Comparison of ENCODE assay signal across 14 cellular contexts in the genomic region with DNA sequence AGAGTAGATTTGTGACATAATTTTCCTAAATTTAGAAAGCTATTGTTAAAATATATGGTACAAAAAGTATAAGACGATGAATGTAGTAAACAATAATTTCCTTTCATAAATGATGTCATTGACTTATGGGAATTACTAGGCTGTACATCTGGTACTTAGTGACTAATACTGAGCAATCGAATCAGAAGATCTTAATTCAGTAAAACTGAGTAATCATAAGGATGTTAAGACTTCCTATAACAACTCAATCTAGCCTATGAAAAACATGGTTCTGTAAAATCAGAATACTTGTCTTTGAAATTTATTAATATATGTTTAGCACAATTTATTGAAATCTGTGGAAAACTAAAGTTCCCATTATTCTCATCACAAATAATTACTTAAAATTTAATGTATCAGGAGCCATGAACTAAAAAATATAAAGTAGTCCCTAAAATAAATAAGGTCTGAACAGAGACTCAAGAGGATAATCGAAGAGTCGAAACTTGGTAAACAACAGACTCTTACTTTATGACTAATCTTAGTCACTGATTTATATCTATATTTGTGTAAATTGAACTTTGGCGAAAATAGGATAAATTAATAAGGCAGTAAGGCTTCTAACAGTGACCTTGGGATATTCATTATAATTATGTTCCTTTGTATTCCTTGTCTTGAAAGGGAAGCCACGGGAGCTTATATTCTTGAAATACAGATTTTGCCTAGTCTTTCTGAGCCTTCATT.
DNase-seq lines count a peak whose midpoint lies in the region; ATAC-seq and TF ChIP-seq lines count a peak whose summit lies in the region.
"Had no signal": no experiment of that assay in that cellular context is flagged by ENCODE, and none has a peak within 500 bp of the region (broad histone marks: within the 10 kb centered on the region; RNA-seq: fewer than 3 reads in every experiment).

No MANE protein-coding gene starts in this region.

- H3K9ac ChIP-seq in adipocyte (ENCODE audit: low read length), result no peak overlapping the region

- no peak for TF ChIP-seq CTCF in fibroblast of pulmonary artery (IDR thresholded peaks at IDR 0.05; ENCODE audit: low read length, missing control alignments)

- peaks cover 34% of the 10 kb centered on the region for H3K4me1 ChIP-seq in adipocyte (ENCODE audit: control insufficient read depth, insufficient read depth, low read length)

- peak; percentile 4 for DNase-seq in NCI-H82 (lab: John Stamatoyannopoulos, UW)
- no peak for DNase-seq in NCI-H82 treated with DMSO at 0.1 percent for 48 hours (lab: John Stamatoyannopoulos, UW; ENCODE audit: unreplicated experiment)
- peak; percentile 25 for DNase-seq in adipocyte (ENCODE audit: low read depth)
- DNase-seq in fibroblast of pulmonary artery (ENCODE audit: low read depth), result peak; percentile 83
- DNase-seq in RPMI8226, result no peak
- DNase-seq: ACHN; activated gamma-delta T cell; MM.1S; SJCRH30; stimulated activated naive CD8-positive, alpha-beta T cell treated with anti-CD3 and anti-CD28 coated beads, Interleukin-15, Interleukin-2, amounts not matched to agents 100 U/mL and 50 U/mL, for 24 hours had no signal

- H3K36me3 ChIP-seq in adipocyte (ENCODE audit: control insufficient read depth, insufficient read depth, low read length, severe bottlenecking), result no peaks in the 10 kb centered on the region
- H3K36me3 ChIP-seq: SJCRH30 had no signal

- H3K9me3 ChIP-seq in adipocyte (ENCODE audit: control insufficient read depth, low read length), result no peaks in the 10 kb centered on the region
- H3K9me3 ChIP-seq: SJCRH30 had no signal

- H3K4me3 ChIP-seq in adipocyte (ENCODE audit: low read length), result no peak overlapping the region
- H3K4me3 ChIP-seq in fibroblast of pulmonary artery (replicated peaks; ENCODE audit: low read depth, low read length), result no peak overlapping the region
- H3K4me3 ChIP-seq: SJCRH30, skin epidermis had no signal

- ATAC-seq in GM19397 (IDR thresholded peaks at IDR 0.05; ENCODE audit: unreplicated experiment), result no peak
- ATAC-seq in HG02623 (IDR thresholded peaks at IDR 0.05; ENCODE audit: unreplicated experiment), result no peak
- no peak for ATAC-seq in GM21723 (IDR thresholded peaks at IDR 0.05; ENCODE audit: unreplicated experiment)
- ATAC-seq: stimulated activated naive CD8-positive, alpha-beta T cell treated with anti-CD3 and anti-CD28 coated beads, Interleukin-15, Interleukin-2, amounts not matched to agents 100 U/mL and 50 U/mL, for 24 hours had no signal

- H3K27me3 ChIP-seq in adipocyte (replicated peaks; ENCODE audit: control insufficient read depth, insufficient read depth, low read length), result no peaks in the 10 kb centered on the region
- H3K27me3 ChIP-seq: SJCRH30 had no signal

Comparison
In these comparisons a context has a peak if more than half of its experiments do, and no peak if none do; other contexts are left out.
1. DNase-seq: peak in NCI-H82 (single experiment), adipocyte (single experiment) and fibroblast of pulmonary artery (single experiment); none in NCI-H82 treated with DMSO at 0.1 percent for 48 hours (single experiment) and RPMI8226 (single experiment).